ENCODE assay signal across 1 cellular context in the genomic region with DNA sequence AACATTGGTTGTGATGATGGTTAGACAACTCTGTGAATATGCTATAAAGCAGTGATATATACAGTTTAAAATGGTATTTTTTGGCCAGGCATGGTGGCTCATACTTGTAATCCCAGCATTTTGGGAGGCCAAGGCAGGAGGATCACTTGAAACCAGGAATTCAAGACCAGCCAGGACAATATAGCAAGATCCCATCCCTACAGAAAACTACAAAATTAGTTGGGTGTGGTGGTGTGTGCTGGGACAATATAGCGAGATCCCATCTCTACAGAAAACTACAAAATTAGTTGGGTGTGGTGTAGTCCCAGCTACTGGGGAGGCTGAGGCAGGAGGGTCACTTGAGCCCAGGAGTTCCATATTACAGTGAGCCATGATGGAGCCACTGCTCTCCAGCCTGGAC.
TF ChIP-seq lines count a peak whose summit lies in the region.

No MANE protein-coding gene starts in this region.

TF ChIP-seq in HepG2, 621 proteins besides CTCF, POLR2A, EP300 and RAD21:
- TF ChIP-seq, protein P1, sequence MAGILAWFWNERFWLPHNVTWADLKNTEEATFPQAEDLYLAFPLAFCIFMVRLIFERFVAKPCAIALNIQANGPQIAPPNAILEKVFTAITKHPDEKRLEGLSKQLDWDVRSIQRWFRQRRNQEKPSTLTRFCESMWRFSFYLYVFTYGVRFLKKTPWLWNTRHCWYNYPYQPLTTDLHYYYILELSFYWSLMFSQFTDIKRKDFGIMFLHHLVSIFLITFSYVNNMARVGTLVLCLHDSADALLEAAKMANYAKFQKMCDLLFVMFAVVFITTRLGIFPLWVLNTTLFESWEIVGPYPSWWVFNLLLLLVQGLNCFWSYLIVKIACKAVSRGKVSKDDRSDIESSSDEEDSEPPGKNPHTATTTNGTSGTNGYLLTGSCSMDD (CRISPR knock-in tag; IDR thresholded peaks at IDR 0.05) = no peak
- TF ChIP-seq HNRNPL (IDR thresholded peaks at IDR 0.05; ENCODE audit: low read depth, low read length) = no peak
- TF ChIP-seq, protein P2, sequence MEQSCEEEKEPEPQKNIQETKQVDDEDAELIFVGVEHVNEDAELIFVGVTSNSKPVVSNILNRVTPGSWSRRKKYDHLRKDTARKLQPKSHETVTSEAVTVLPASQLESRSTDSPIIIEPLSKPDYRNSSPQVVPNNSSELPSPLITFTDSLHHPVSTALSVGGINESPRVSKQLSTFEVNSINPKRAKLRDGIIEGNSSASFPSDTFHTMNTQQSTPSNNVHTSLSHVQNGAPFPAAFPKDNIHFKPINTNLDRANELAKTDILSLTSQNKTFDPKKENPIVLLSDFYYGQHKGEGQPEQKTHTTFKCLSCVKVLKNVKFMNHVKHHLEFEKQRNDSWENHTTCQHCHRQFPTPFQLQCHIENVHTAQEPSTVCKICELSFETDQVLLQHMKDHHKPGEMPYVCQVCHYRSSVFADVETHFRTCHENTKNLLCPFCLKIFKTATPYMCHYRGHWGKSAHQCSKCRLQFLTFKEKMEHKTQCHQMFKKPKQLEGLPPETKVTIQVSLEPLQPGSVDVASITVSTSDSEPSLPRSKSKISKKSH (CRISPR knock-in tag; IDR thresholded peaks at IDR 0.05; ENCODE audit: borderline replicate concordance) = no peak
- TF ChIP-seq ZNF121 (CRISPR knock-in tag; IDR thresholded peaks at IDR 0.05) = peak; percentile 54; the same call in 1 of the 2 replicates
